In genomic region chr6:890995-891394, GRCh38 we compare ENCODE assay signal across 33 cellular contexts.
"Had no signal": no experiment of that assay in that cellular context is flagged by ENCODE, and none has a peak within 500 bp of the region (broad histone marks: within the 10 kb centered on the region; RNA-seq: fewer than 3 reads in every experiment).

No MANE protein-coding gene starts in this region.

- ATAC-seq: activated CD8-positive, alpha-beta T cell treated with anti-CD3 and anti-CD28 coated beads for 36 hours; activated naive CD4-positive, alpha-beta T cell treated with anti-CD3 and anti-CD28 coated beads, Interleukin-2, amount 50 U/mL, for 72 hours; activated T-cell treated with anti-CD3 and anti-CD28 coated beads, Interleukin-2, amount 50 U/mL, for 4 hours; activated T-cell treated with anti-CD3 and anti-CD28 coated beads, Interleukin-2, amount 50 U/mL, for 72 hours; activated T-helper 17 cell treated with anti-CD3 and anti-CD28 coated beads, Interleukin-2, amount 50 U/mL, for 72 hours; body of pancreas had no signal

- H3K4me3 ChIP-seq: adrenal gland, body of pancreas, breast epithelium had no signal

- H3K36me3 ChIP-seq: adrenal gland, brain microvascular endothelial cell, breast epithelium had no signal

- H3K4me1 ChIP-seq: adrenal gland, body of pancreas, breast epithelium had no signal

- H3K27me3 ChIP-seq: adrenal gland, body of pancreas, brain microvascular endothelial cell, breast epithelium had no signal

- FAIRE-seq: astrocyte, TTC549 had no signal

- DNase-seq: activated B cell treated with CpG ODN at 0.5 μM for 24 hours; activated CD4-positive, alpha-beta memory T cell treated with anti-CD3 and anti-CD28 coated beads for 36 hours; activated CD4-positive, alpha-beta T cell treated with anti-CD3 and anti-CD28 coated beads for 4 hours; activated CD4-positive, alpha-beta T cell treated with anti-CD3 and anti-CD28 coated beads, Interleukin-2, amount 10 ng/mL, durations not matched to agents 24 days and 14 days; activated CD4-positive, alpha-beta T cell treated with anti-CD3 and anti-CD28 coated beads, Interleukin-2, amount 50 U/mL, for 1 hour; activated CD4-positive, alpha-beta T cell treated with anti-CD3 and anti-CD28 coated beads, Interleukin-2, amount 50 U/mL, for 4 hours; activated CD4-positive, CD25-positive, alpha-beta regulatory T cell treated with anti-CD3 and anti-CD28 coated beads, Interleukin-2, amount 50 U/mL, for 72 hours; activated CD8-positive, alpha-beta memory T cell treated with anti-CD3 and anti-CD28 coated beads, Interleukin-2, amount 50 U/mL, for 4 hours; activated CD8-positive, alpha-beta T cell treated with anti-CD3 and anti-CD28 coated beads for 36 hours; activated effector memory CD4-positive, alpha-beta T cell treated with anti-CD3 and anti-CD28 coated beads, Interleukin-2, amount 50 U/mL, for 16 hours; activated gamma-delta T cell treated with Interleukin-2 at 50 U/mL for 16 hours; activated naive CD4-positive, alpha-beta T cell; activated naive CD4-positive, alpha-beta T cell treated with anti-CD3 and anti-CD28 coated beads for 36 hours; activated naive CD4-positive, alpha-beta T cell treated with anti-CD3 and anti-CD28 coated beads, Interleukin-2, amount 50 U/mL, for 16 hours; activated naive CD8-positive, alpha-beta T cell treated with anti-CD3 and anti-CD28 coated beads for 36 hours; activated T-cell treated with anti-CD3 and anti-CD28 coated beads for 4 hours; activated T-cell treated with anti-CD3 and anti-CD28 coated beads, Interleukin-2, amount 50 U/mL, for 1 hour; activated T-cell treated with anti-CD3 and anti-CD28 coated beads, Interleukin-2, amount 50 U/mL, for 4 hours; activated T-cell treated with anti-CD3 and anti-CD28 coated beads, Interleukin-2, amount 50 U/mL, for 72 hours; adrenal gland; amniotic stem cell; aorta; body of pancreas; brain microvascular endothelial cell; central memory CD4-positive, alpha-beta T cell; T-helper 2 cell; T-helper 9 cell had no signal

- H3K9me3 ChIP-seq: adrenal gland, body of pancreas, breast epithelium had no signal

- H3K27ac ChIP-seq: adrenal gland, body of pancreas, brain microvascular endothelial cell, breast epithelium, VCaP had no signal
